ENCODE assay signal across 8 cellular contexts in genomic region chr14:102591944-102592772, GRCh38.
DNase-seq lines count a peak whose midpoint lies in the region; ATAC-seq and TF ChIP-seq lines count a peak whose summit lies in the region.

TSS of gene RCOR1 (plus strand) at chr14:102592649. CDS start at chr14:102592887, 238 bp downstream.

- H3K4me3 Mint-ChIP-seq in activated naive CD4-positive, alpha-beta T cell treated with anti-CD3 and anti-CD28 coated beads, Interleukin-2, amount 50 U/mL, for 24 hours, result peak within 1 kb of the TSS; percentile 92

- DNase-seq in GM10266 (ENCODE audit: extremely low spot score) (peak; percentile 100), NCI-H1092 treated with DMSO at 0.1 percent for 48 hours (lab: John Stamatoyannopoulos, UW) (peak; percentile 97), globus pallidus (ENCODE audit: low spot score) (peak; percentile 98), nucleus accumbens (lab: John Stamatoyannopoulos, UW) (peak; percentile 81 to 99 (median 97)), superior temporal gyrus (ENCODE audit: extremely low spot score) (peak; percentile 96)

- peaks cover 27% of the 10 kb centered on the region for H3K4me1 Mint-ChIP-seq in activated naive CD4-positive, alpha-beta T cell treated with anti-CD3 and anti-CD28 coated beads, Interleukin-2, amount 50 U/mL, for 24 hours

- ATAC-seq in HG02623 (IDR thresholded peaks at IDR 0.05; ENCODE audit: unreplicated experiment) (peak; percentile 64), SK-N-SH treated with all-trans-retinoic acid at 6 μM for 48 hours (peak; percentile 85)

- H3K36me3 Mint-ChIP-seq in activated naive CD4-positive, alpha-beta T cell treated with anti-CD3 and anti-CD28 coated beads, Interleukin-2, amount 50 U/mL, for 24 hours, result peaks cover 3% of the 10 kb centered on the region

- H3K9me3 Mint-ChIP-seq in activated naive CD4-positive, alpha-beta T cell treated with anti-CD3 and anti-CD28 coated beads, Interleukin-2, amount 50 U/mL, for 24 hours, result no peaks in the 10 kb centered on the region

- no peak for TF ChIP-seq CTCF in GM10266 (IDR thresholded peaks at IDR 0.05; ENCODE audit: control insufficient read depth, insufficient read depth, low read depth, missing control alignments)

- H3K27me3 Mint-ChIP-seq in activated naive CD4-positive, alpha-beta T cell treated with anti-CD3 and anti-CD28 coated beads, Interleukin-2, amount 50 U/mL, for 24 hours, result no peaks in the 10 kb centered on the region

- H3K27ac Mint-ChIP-seq in activated naive CD4-positive, alpha-beta T cell treated with anti-CD3 and anti-CD28 coated beads, Interleukin-2, amount 50 U/mL, for 24 hours, result peak within 1 kb of the TSS; percentile 98

TF ChIP-seq in SK-N-SH treated with all-trans-retinoic acid at 6 μM for 48 hours, 23 proteins besides CTCF, POLR2A, EP300 and RAD21:
- no peak for TF ChIP-seq GLIS3 (CRISPR knock-in tag; IDR thresholded peaks at IDR 0.05)
- TF ChIP-seq ZNF565 (CRISPR knock-in tag; conservative IDR thresholded peaks at IDR 0.05; ENCODE audit: low read depth), result no peak
- TF ChIP-seq SNAI2 (CRISPR knock-in tag; IDR thresholded peaks at IDR 0.05), result no peak
- TF ChIP-seq ZNF8 (CRISPR knock-in tag; IDR thresholded peaks at IDR 0.05), result no peak
- TF ChIP-seq ZFP3 (CRISPR knock-in tag; IDR thresholded peaks at IDR 0.05), result peak; percentile 65; the same call in 1 of the 2 replicates
- peak; percentile 94 for TF ChIP-seq PATZ1 (CRISPR knock-in tag; IDR thresholded peaks at IDR 0.05; ENCODE audit: borderline replicate concordance)
- TF ChIP-seq ZNF70 (CRISPR knock-in tag; IDR thresholded peaks at IDR 0.05), result no peak
- TF ChIP-seq TSHZ2 (CRISPR knock-in tag; IDR thresholded peaks at IDR 0.05), result no peak
- TF ChIP-seq ARNTL (CRISPR knock-in tag; IDR thresholded peaks at IDR 0.05; ENCODE audit: borderline replicate concordance, low read depth), result no peak
- TF ChIP-seq TOX (CRISPR knock-in tag; IDR thresholded peaks at IDR 0.05; ENCODE audit: borderline replicate concordance), result no peak
- TF ChIP-seq ESRRG (CRISPR knock-in tag; IDR thresholded peaks at IDR 0.05), result no peak
- no peak for TF ChIP-seq BACH2 (CRISPR knock-in tag; IDR thresholded peaks at IDR 0.05; ENCODE audit: borderline replicate concordance)
- TF ChIP-seq ISL1 (CRISPR knock-in tag; IDR thresholded peaks at IDR 0.05), result 0 out of 2 replicates have a peak, but pooled peaks have one; percentile 35
- TF ChIP-seq ZC3H10 (CRISPR knock-in tag; IDR thresholded peaks at IDR 0.05), result no peak
- no peak for TF ChIP-seq PPARA (CRISPR knock-in tag; IDR thresholded peaks at IDR 0.05; ENCODE audit: borderline replicate concordance)
- no peak for TF ChIP-seq CSDC2 (CRISPR knock-in tag; IDR thresholded peaks at IDR 0.05)
- TF ChIP-seq CREB5 (CRISPR knock-in tag; IDR thresholded peaks at IDR 0.05; ENCODE audit: low read depth), result no peak
- TF ChIP-seq CSRNP3 (CRISPR knock-in tag; IDR thresholded peaks at IDR 0.05), result no peak
- TF ChIP-seq TCF4 (CRISPR knock-in tag; IDR thresholded peaks at IDR 0.05; ENCODE audit: borderline replicate concordance), result 0 out of 2 replicates have a peak, but pooled peaks have one; percentile 31
- no peak for TF ChIP-seq OSR1 (CRISPR knock-in tag; IDR thresholded peaks at IDR 0.05)
- TF ChIP-seq ZFP30 (CRISPR knock-in tag; IDR thresholded peaks at IDR 0.05), result no peak
- TF ChIP-seq RARB (CRISPR knock-in tag; IDR thresholded peaks at IDR 0.05), result no peak
- 0 out of 2 replicates have a peak, but pooled peaks have one; percentile 67 for TF ChIP-seq POU6F1 (CRISPR knock-in tag; IDR thresholded peaks at IDR 0.05; ENCODE audit: borderline replicate concordance, low read depth)

Comparison
In these comparisons a context has a peak if more than half of its experiments do, and no peak if none do; other contexts are left out.
1. Peak in every context shown above with its lines: DNase-seq and ATAC-seq.